16 cellular contexts compared by ENCODE assay signal in genomic region chr6:164069352-164070022, GRCh38.
DNase-seq lines count a peak whose midpoint lies in the region; ATAC-seq and TF ChIP-seq lines count a peak whose summit lies in the region.
"Had no signal": no experiment of that assay in that cellular context is flagged by ENCODE, and none has a peak within 500 bp of the region (broad histone marks: within the 10 kb centered on the region; RNA-seq: fewer than 3 reads in every experiment).

No MANE protein-coding gene starts in this region.

- DNase-seq in G401 (ENCODE audit: low spot score) (peak; percentile 9), right cardiac atrium (peak; percentile 53 to 79 (median 77)), posterior cingulate gyrus (peak in 6 of 10 donors; percentile 36 to 84 (median 54)), mesothelial cell of epicardium (ENCODE audit: low spot score in 2 of 2, unreplicated experiment in 2 of 2) (no peak), HPDE6-E6E7 (ENCODE audit: extremely low spot score) (no peak)
- DNase-seq: activated CD8-positive, alpha-beta T cell treated with anti-CD3 and anti-CD28 coated beads for 36 hours; effector CD4-positive, alpha-beta T cell; NCI-H1694; OCI-M1; stimulated activated CD4-positive, alpha-beta T cell treated with anti-CD3 and anti-CD28 coated beads, Interleukin-4, amount 100 ng/mL, for 4 hours; T1000 had no signal

- H3K9me3 ChIP-seq in right cardiac atrium (ENCODE audit: control insufficient read depth, low read length) = no peaks in the 10 kb centered on the region

- H3K4me3 ChIP-seq in right cardiac atrium (ENCODE audit: low read length) = no peak overlapping the region
- H3K4me3 ChIP-seq: BLaER1 had no signal

- H3K27me3 Mint-ChIP-seq in brain (peaks cover 7% of the 10 kb centered on the region), mesothelial cell of epicardium (ENCODE audit: low read depth) (no peaks in the 10 kb centered on the region)
- H3K27me3 Mint-ChIP-seq: activated CD8-positive, alpha-beta T cell treated with anti-CD3 and anti-CD28 coated beads for 36 hours had no signal

- TF ChIP-seq CTCF in brain (conservative IDR thresholded peaks at IDR 0.05) = no peak
- no peak for TF ChIP-seq CTCF in mesothelial cell of epicardium (IDR thresholded peaks at IDR 0.05; ENCODE audit: unreplicated experiment)

- no peaks in the 10 kb centered on the region for H3K4me1 ChIP-seq in right cardiac atrium (ENCODE audit: control insufficient read depth, insufficient read depth, low read length)
- H3K4me1 ChIP-seq: BLaER1 had no signal

- H3K4me1 Mint-ChIP-seq in brain = peaks cover 39% of the 10 kb centered on the region
- no peaks in the 10 kb centered on the region for H3K4me1 Mint-ChIP-seq in mesothelial cell of epicardium
- H3K4me1 Mint-ChIP-seq: activated naive CD4-positive, alpha-beta T cell treated with anti-CD3 and anti-CD28 coated beads, Interleukin-2, amount 50 U/mL, for 24 hours had no signal

- in situ Hi-C loops in G401 (cut with HindIII; ENCODE audit: low sequenced_read_pairs) = no loop called here

- H3K27me3 ChIP-seq in right cardiac atrium (ENCODE audit: control insufficient read depth, insufficient read depth) = no peaks in the 10 kb centered on the region
- H3K27me3 ChIP-seq: BLaER1 had no signal

- H3K9me3 Mint-ChIP-seq in brain (peaks cover 2 to 15% (median 8%) of the 10 kb centered on the region in 5 experiments), mesothelial cell of epicardium (peaks cover 4% of the 10 kb centered on the region)

- WGBS in right cardiac atrium = 50% methylated on average over 11 of the region's 11 CpGs

- intact Hi-C loops in right cardiac atrium (cut with DNase I) (no loop called here), posterior cingulate gyrus (cut with DNase I) (no loop called here)

- H3K27ac Mint-ChIP-seq in brain = peak overlapping the region; percentile 74 to 97 (median 91)
- no peak overlapping the region for H3K27ac Mint-ChIP-seq in mesothelial cell of epicardium
- H3K27ac Mint-ChIP-seq: activated CD8-positive, alpha-beta T cell treated with anti-CD3 and anti-CD28 coated beads for 36 hours; activated naive CD4-positive, alpha-beta T cell treated with anti-CD3 and anti-CD28 coated beads, Interleukin-2, amount 50 U/mL, for 24 hours had no signal

- peak overlapping the region; percentile 13 to 68 (median 37) for H3K4me3 Mint-ChIP-seq in brain
- H3K4me3 Mint-ChIP-seq in mesothelial cell of epicardium = no peak overlapping the region
- H3K4me3 Mint-ChIP-seq: activated CD8-positive, alpha-beta T cell treated with anti-CD3 and anti-CD28 coated beads for 36 hours; activated naive CD4-positive, alpha-beta T cell treated with anti-CD3 and anti-CD28 coated beads, Interleukin-2, amount 50 U/mL, for 24 hours had no signal

- peak overlapping the region; percentile 66 for H3K27ac ChIP-seq in right cardiac atrium (ENCODE audit: low read length)
- H3K27ac ChIP-seq: BLaER1 had no signal

- ATAC-seq in right cardiac atrium (peak; percentile 51 to 87), GM21528 (IDR thresholded peaks at IDR 0.05; ENCODE audit: low FRiP score, unreplicated experiment) (no peak), HG03097 (IDR thresholded peaks at IDR 0.05; ENCODE audit: low FRiP score, unreplicated experiment) (no peak)
- ATAC-seq: activated CD8-positive, alpha-beta T cell treated with anti-CD3 and anti-CD28 coated beads for 36 hours had no signal

- no peaks in the 10 kb centered on the region for H3K36me3 Mint-ChIP-seq in brain
- H3K36me3 Mint-ChIP-seq in mesothelial cell of epicardium = no peaks in the 10 kb centered on the region
- H3K36me3 Mint-ChIP-seq: activated naive CD4-positive, alpha-beta T cell treated with anti-CD3 and anti-CD28 coated beads, Interleukin-2, amount 50 U/mL, for 24 hours had no signal

Comparison
In these comparisons a context has a peak if more than half of its experiments do, and no peak if none do; other contexts are left out.
1. DNase-seq: peak in G401 (single experiment), right cardiac atrium (3 of 3) and posterior cingulate gyrus (6 of 10); none in mesothelial cell of epicardium (0 of 2) and HPDE6-E6E7 (single experiment).
2. ATAC-seq: peak in right cardiac atrium (2 of 2); none in GM21528 (single experiment) and HG03097 (single experiment).